ENCODE assay signal across 1 cellular context in genomic region chr4:22498866-22499265, GRCh38.
A peak's percentile ranks its signal among the peaks of the same experiment; 100 is the strongest.
TF ChIP-seq lines count a peak whose summit lies in the region.

No MANE protein-coding gene starts in this region.

TF ChIP-seq in HEK293, 187 proteins besides CTCF, POLR2A, EP300 and RAD21:
- TF ChIP-seq ZNF473 (tag by site-specific recombination; IDR thresholded peaks at IDR 0.05) (no peak), OSR2 (tag by site-specific recombination; IDR thresholded peaks at IDR 0.05) (peak; percentile 51; the same call in 1 of the 2 replicates), FEZF1 (tag by site-specific recombination; IDR thresholded peaks at IDR 0.05) (peak; percentile 46; the same call in 1 of the 2 replicates), ZNF514 (tag by site-specific recombination; IDR thresholded peaks at IDR 0.05) (no peak)
